17 cellular contexts compared by ENCODE assay signal in genomic region chr7:96538632-96539031, GRCh38.
"Had no signal": no experiment of that assay in that cellular context is flagged by ENCODE, and none has a peak within 500 bp of the region (broad histone marks: within the 10 kb centered on the region; RNA-seq: fewer than 3 reads in every experiment).

No MANE protein-coding gene starts in this region.

- H3K27me3 ChIP-seq: dorsolateral prefrontal cortex, ovary, sigmoid colon, spleen, stomach, testis, upper lobe of left lung had no signal

- H3K36me3 Mint-ChIP-seq: activated naive CD4-positive, alpha-beta T cell treated with anti-CD3 and anti-CD28 coated beads, Interleukin-2, amount 10 ng/mL, durations not matched to agents 7 days and 5 days; memory B cell; naive thymus-derived CD4-positive, alpha-beta T cell had no signal

- H3K4me1 Mint-ChIP-seq: activated naive CD4-positive, alpha-beta T cell treated with anti-CD3 and anti-CD28 coated beads, Interleukin-2, amount 10 ng/mL, durations not matched to agents 7 days and 5 days had no signal

- H3K27ac ChIP-seq: dorsolateral prefrontal cortex, left ventricle myocardium inferior, ovary, sigmoid colon, spleen, stomach, testis, upper lobe of left lung, VCaP had no signal

- H3K4me1 ChIP-seq: left ventricle myocardium inferior, sigmoid colon, spleen, stomach, testis, upper lobe of left lung had no signal

- H3K9me3 Mint-ChIP-seq: activated naive CD4-positive, alpha-beta T cell treated with anti-CD3 and anti-CD28 coated beads, Interleukin-2, amount 10 ng/mL, durations not matched to agents 7 days and 5 days had no signal

- H3K4me3 Mint-ChIP-seq: activated naive CD4-positive, alpha-beta T cell treated with anti-CD3 and anti-CD28 coated beads, Interleukin-2, amount 10 ng/mL, durations not matched to agents 7 days and 5 days; memory B cell; naive thymus-derived CD4-positive, alpha-beta T cell had no signal

- H3K27ac Mint-ChIP-seq: activated naive CD4-positive, alpha-beta T cell treated with anti-CD3 and anti-CD28 coated beads, Interleukin-2, amount 10 ng/mL, durations not matched to agents 7 days and 5 days; memory B cell; naive thymus-derived CD4-positive, alpha-beta T cell had no signal

- H3K4me3 ChIP-seq: dorsolateral prefrontal cortex, left ventricle myocardium inferior, mucosa of descending colon, ovary, sigmoid colon, spleen, stomach, testis, upper lobe of left lung had no signal

- ATAC-seq: mucosa of descending colon; naive thymus-derived CD4-positive, alpha-beta T cell had no signal

- H3K36me3 ChIP-seq: left ventricle myocardium inferior, ovary, sigmoid colon, spleen, stomach, upper lobe of left lung had no signal

- H3K9me3 ChIP-seq: mucosa of descending colon, ovary, sigmoid colon, testis, upper lobe of left lung had no signal

- DNase-seq: activated CD4-positive, alpha-beta T cell treated with anti-CD3 and anti-CD28 coated beads for 1 hour; activated CD4-positive, alpha-beta T cell treated with anti-CD3 and anti-CD28 coated beads, Interleukin-2, amount 50 U/mL, for 4 hours; activated naive CD4-positive, alpha-beta T cell treated with anti-CD3 and anti-CD28 coated beads, Interleukin-2, amount 10 ng/mL, durations not matched to agents 7 days and 5 days; dorsolateral prefrontal cortex; erythroblast; islet precursor cell; left ventricle myocardium inferior; mucosa of descending colon; naive thymus-derived CD4-positive, alpha-beta T cell; ovary; sigmoid colon; spleen; stomach; testis; upper lobe of left lung had no signal
